ENCODE assay signal across 27 cellular contexts in the genomic region with DNA sequence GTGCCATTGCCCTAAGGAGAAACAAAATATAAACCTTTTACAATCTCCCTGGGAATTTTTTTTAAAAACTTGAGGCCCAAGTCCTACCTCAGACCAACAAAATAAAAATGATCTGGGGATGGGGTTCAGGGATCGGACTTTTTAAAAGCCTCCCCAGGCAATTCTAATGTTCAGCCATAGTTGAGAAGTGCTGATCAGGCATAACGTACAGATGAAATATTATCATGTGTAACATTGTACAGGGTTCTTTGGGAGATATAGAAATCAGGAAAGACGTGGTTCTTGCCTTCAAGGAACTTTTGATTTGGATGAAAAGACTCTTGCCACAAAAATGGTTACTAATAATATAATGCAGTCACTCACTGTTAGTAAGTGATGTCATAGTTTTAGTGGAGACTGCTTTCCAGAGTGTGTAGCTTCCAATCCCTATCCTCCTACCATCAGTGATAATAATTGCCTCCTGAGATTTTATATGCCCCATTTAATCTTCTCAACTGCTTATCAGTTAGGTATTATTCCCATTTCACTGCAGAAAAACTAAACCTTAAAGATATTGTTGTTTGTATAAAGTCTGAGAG.
"Had no signal": no experiment of that assay in that cellular context is flagged by ENCODE, and none has a peak within 500 bp of the region (broad histone marks: within the 10 kb centered on the region; RNA-seq: fewer than 3 reads in every experiment).

No MANE protein-coding gene starts in this region.

- H3K27me3 ChIP-seq: left lung, pancreas, sigmoid colon, spleen, tibial nerve, uterus had no signal

- ATAC-seq: left colon; left lung; lower lobe of right lung; naive thymus-derived CD8-positive, alpha-beta T cell; pancreas; right cardiac atrium; stimulated activated memory B cell treated with anti-CD40 and anti-IgM and Interleukin-4, amounts not matched to agents 10 μg/mL and 1 μg/mL and 100 μg/mL, for 72 hours; stimulated activated naive CD8-positive, alpha-beta T cell treated with anti-CD3 and anti-CD28 coated beads, Interleukin-15, amount 100 ng/mL, for 72 hours had no signal

- H3K4me1 ChIP-seq: left lung, pancreas, prostate gland, sigmoid colon, spleen, uterus had no signal

- DNase-seq: hypothalamus; immature natural killer cell; kidney; left colon; left lung; lower lobe of right lung; mammary epithelial cell; mesenchymal stem cell; naive thymus-derived CD8-positive, alpha-beta T cell; nucleus accumbens; pancreas; posterior cingulate gyrus; retina; right cardiac atrium; sigmoid colon; small intestine; spleen; stimulated activated CD4-positive, alpha-beta T cell treated with anti-CD3 and anti-CD28 coated beads, Interleukin-4, amount 100 ng/mL, for 4 hours; stimulated activated CD8-positive, alpha-beta memory T cell treated with anti-CD3 and anti-CD28 coated beads, Interleukin-4, amount 100 ng/mL, for 48 hours; stimulated activated naive CD4-positive, alpha-beta T cell treated with Interleukin-2 at 50 U/mL for 16 hours; stimulated activated naive CD8-positive, alpha-beta T cell treated with anti-CD3 and anti-CD28 coated beads, Interleukin-15, amount 100 ng/mL, for 72 hours; substantia nigra; uterus had no signal

- H3K27ac ChIP-seq: left lung, lower lobe of right lung, pancreas, prostate gland, sigmoid colon, spleen, tibial nerve, uterus had no signal

- H3K4me3 ChIP-seq: left lung, lower lobe of right lung, pancreas, prostate gland, sigmoid colon, spleen, tibial nerve, uterus had no signal

- H3K36me3 ChIP-seq: left lung, lower lobe of right lung, pancreas, prostate gland, sigmoid colon, spleen, tibial nerve, uterus had no signal

- FAIRE-seq: islet of Langerhans, kidney, pancreas, small intestine had no signal

- H3K9me3 ChIP-seq: left lung, lower lobe of right lung, pancreas, prostate gland, sigmoid colon, spleen, tibial nerve, uterus had no signal
